ENCODE assay signal across 9 cellular contexts in genomic region chr18:47151457-47151856, GRCh38. TPM values are rescaled to one million over a fixed set of nuclear protein-coding genes. Genes with fewer than 3 reads are reported as not detected.
DNase-seq lines count a peak whose midpoint lies in the region; ATAC-seq and TF ChIP-seq lines count a peak whose summit lies in the region.
"Had no signal": no experiment of that assay in that cellular context is flagged by ENCODE, and none has a peak within 500 bp of the region (broad histone marks: within the 10 kb centered on the region; RNA-seq: fewer than 3 reads in every experiment).

No MANE protein-coding gene starts in this region.

- no peaks in the 10 kb centered on the region for H3K27me3 ChIP-seq in SU-DHL-6 (ENCODE audit: low read length)
- no peaks in the 10 kb centered on the region for H3K27me3 ChIP-seq in stomach smooth muscle (ENCODE audit: control insufficient read depth in 1 of 2, insufficient read depth in 2 of 2, low read length in 2 of 2)

- ATAC-seq in activated T-cell treated with anti-CD3 and anti-CD28 coated beads, Interleukin-2, amount 50 U/mL, for 72 hours (replicated peaks in 1 of 2) = no peak
- no peak for ATAC-seq in HG03469 (IDR thresholded peaks at IDR 0.05; ENCODE audit: unreplicated experiment)

- peaks cover 31% of the 10 kb centered on the region; the same call in 1 of the 2 replicates for H3F3A ChIP-seq in SU-DHL-6 (ENCODE audit: insufficient read depth)

- H3K27me3 Mint-ChIP-seq in activated T-cell treated with anti-CD3 and anti-CD28 coated beads, Interleukin-2, amount 50 U/mL, for 72 hours (ENCODE audit: low read depth) = no peaks in the 10 kb centered on the region

- peaks cover 13% of the 10 kb centered on the region for H3K4me1 ChIP-seq in stomach smooth muscle (ENCODE audit: control insufficient read depth, insufficient read depth, low read length)

- H3K36me3 Mint-ChIP-seq in activated T-cell treated with anti-CD3 and anti-CD28 coated beads, Interleukin-2, amount 50 U/mL, for 72 hours (ENCODE audit: insufficient read depth in 2 of 2) = peaks cover 0 to 9% of the 10 kb centered on the region in 2 donors

- H3K79me2 ChIP-seq in SU-DHL-6 (ENCODE audit: insufficient read depth, low read length) = peaks cover 38% of the 10 kb centered on the region

- no peaks in the 10 kb centered on the region for H3K9me3 ChIP-seq in SU-DHL-6 (ENCODE audit: insufficient read depth, low read length)
- H3K9me3 ChIP-seq in stomach smooth muscle (ENCODE audit: control insufficient read depth in 2 of 2, low read length in 2 of 2) = no peaks in the 10 kb centered on the region

- peak overlapping the region; percentile 68 for H3K4me2 ChIP-seq in SU-DHL-6 (ENCODE audit: low read depth, low read length, poor library complexity, severe bottlenecking)

- peaks cover 39% of the 10 kb centered on the region for H3K4me1 Mint-ChIP-seq in activated T-cell treated with anti-CD3 and anti-CD28 coated beads, Interleukin-2, amount 50 U/mL, for 72 hours (ENCODE audit: low read depth)

- no peaks in the 10 kb centered on the region for H3K9me2 ChIP-seq in SU-DHL-6 (replicated peaks; ENCODE audit: insufficient read depth, low read length)

- H3K4me3 ChIP-seq in SU-DHL-6 (ENCODE audit: insufficient read depth, low read length, poor library complexity, severe bottlenecking) = peak overlapping the region; percentile 65
- H3K4me3 ChIP-seq in fibroblast of villous mesenchyme (ENCODE audit: low read depth, low read length) = peak overlapping the region; percentile 91
- H3K4me3 ChIP-seq in stomach smooth muscle (ENCODE audit: low read length in 2 of 2) = peak overlapping the region; percentile 94 to 96

- H3K27ac ChIP-seq in SU-DHL-6 (ENCODE audit: low read depth, low read length) = no peak overlapping the region
- no peak overlapping the region for H3K27ac ChIP-seq in stomach smooth muscle (ENCODE audit: low read length)

- H3K36me3 ChIP-seq in SU-DHL-6 (ENCODE audit: low read length) = peaks cover 25% of the 10 kb centered on the region
- no peaks in the 10 kb centered on the region for H3K36me3 ChIP-seq in stomach smooth muscle (ENCODE audit: control insufficient read depth in 2 of 2, insufficient read depth in 2 of 2, low read length in 2 of 2)

- peak overlapping the region; percentile 98 for H3K27ac Mint-ChIP-seq in activated T-cell treated with anti-CD3 and anti-CD28 coated beads, Interleukin-2, amount 50 U/mL, for 72 hours

- no peak for TF ChIP-seq CTCF in SU-DHL-6 (IDR thresholded peaks at IDR 0.05; ENCODE audit: insufficient read depth, low read length, poor library complexity, severe bottlenecking)
- TF ChIP-seq CTCF in fibroblast of villous mesenchyme (IDR thresholded peaks at IDR 0.05; ENCODE audit: insufficient read depth, low read depth, low read length) = no peak

- H3K9me3 Mint-ChIP-seq in activated T-cell treated with anti-CD3 and anti-CD28 coated beads, Interleukin-2, amount 50 U/mL, for 72 hours = no peaks in the 10 kb centered on the region

- peak overlapping the region; percentile 99 to 100 for H3K4me3 Mint-ChIP-seq in activated T-cell treated with anti-CD3 and anti-CD28 coated beads, Interleukin-2, amount 50 U/mL, for 72 hours

- DNase-seq in activated T-cell treated with anti-CD3 and anti-CD28 coated beads, Interleukin-2, amount 50 U/mL, for 72 hours = no peak
- DNase-seq in activated T-cell treated with anti-CD3 and anti-CD28 coated beads, Interleukin-2, amount 50 U/mL, for 48 hours = no peak
- DNase-seq in fibroblast of villous mesenchyme (ENCODE audit: low read depth) (no peak), LoVo (ENCODE audit: low spot score) (no peak)
- DNase-seq in NK-92 treated with Interleukin-12 subunit alpha and Interleukin-12 subunit beta, amount 100 ng/mL, for 24 hours (lab: John Stamatoyannopoulos, UW) = no peak
- DNase-seq: DMS153 had no signal

- peak overlapping the region; percentile 63 for H2AFZ ChIP-seq in SU-DHL-6 (ENCODE audit: low read depth, low read length, severe bottlenecking)

- H3K9ac ChIP-seq in SU-DHL-6 (ENCODE audit: low read length) (peak overlapping the region; percentile 71), stomach smooth muscle (ENCODE audit: low read length in 2 of 2) (peak overlapping the region in 1 of 2 donors; percentile 96)

- 0 out of 2 replicates have a peak, but pooled peaks cover 3% of the 10 kb centered on the region for H4K20me1 ChIP-seq in SU-DHL-6 (ENCODE audit: low read depth, low read length)

RNA-seq across cellular contexts. Expression of gene HDHD2, which starts 1.2 kb away (rescaled TPM):
- total RNA-seq in activated T-cell treated with anti-CD3 and anti-CD28 coated beads, Interleukin-2, amount 50 U/mL, for 72 hours = 10 to 100 TPM; 31.9 to 47.1 TPM
- 16.1 and 17.3 TPM in 2 replicates for total RNA-seq in fibroblast of villous mesenchyme

RNA-seq across cellular contexts. Expression of gene IER3IP1, which starts 24.7 kb away (rescaled TPM):
- 10 to 100 TPM; 13.3 to 14.4 TPM for total RNA-seq in activated T-cell treated with anti-CD3 and anti-CD28 coated beads, Interleukin-2, amount 50 U/mL, for 72 hours
- total RNA-seq in fibroblast of villous mesenchyme = 24.5 and 27.6 TPM in 2 replicates
